In genomic region chr1:38134294-38134755, GRCh38 we compare ENCODE assay signal across 29 cellular contexts.
A peak's percentile ranks its signal among the peaks of the same experiment; 100 is the strongest.
DNase-seq lines count a peak whose midpoint lies in the region; ATAC-seq and TF ChIP-seq lines count a peak whose summit lies in the region.
"Had no signal": no experiment of that assay in that cellular context is flagged by ENCODE, and none has a peak within 500 bp of the region (broad histone marks: within the 10 kb centered on the region; RNA-seq: fewer than 3 reads in every experiment).

No MANE protein-coding gene starts in this region.

- TF ChIP-seq POLR2A in body of pancreas (IDR thresholded peaks at IDR 0.05) = no peak

- H3K79me2 ChIP-seq in GM23248 (ENCODE audit: insufficient read depth) = no peaks in the 10 kb centered on the region

- no peak overlapping the region for H3K4me2 ChIP-seq in GM23248 (ENCODE audit: unreplicated experiment)

- no peaks in the 10 kb centered on the region for H4K20me1 ChIP-seq in GM23248 (ENCODE audit: insufficient read depth)

- H3K27me3 ChIP-seq in GM23248 (replicated peaks; ENCODE audit: insufficient read depth) (peaks cover 19% of the 10 kb centered on the region), body of pancreas (no peaks in the 10 kb centered on the region)
- H3K27me3 ChIP-seq: ascending aorta, SJCRH30 had no signal

- H3K4me3 ChIP-seq in GM23248 (no peak overlapping the region), coronary artery (peak overlapping the region; percentile 33), body of pancreas (no peak overlapping the region)
- H3K4me3 ChIP-seq: esophagus squamous epithelium, left ventricle myocardium inferior, SJCRH30, upper lobe of right lung had no signal

- H3K27ac ChIP-seq in GM23248 (no peak overlapping the region), coronary artery (no peak overlapping the region), body of pancreas (no peak overlapping the region)
- H3K27ac ChIP-seq: 22Rv1, ascending aorta, esophagus squamous epithelium, foreskin keratinocyte, heart left ventricle, left ventricle myocardium inferior, upper lobe of right lung, VCaP had no signal

- no peak overlapping the region for H3K9ac ChIP-seq in GM23248

- in situ Hi-C loops in GM23248 (cut with MboI) = no loop called here

- H3F3A ChIP-seq in GM23248 (ENCODE audit: insufficient read depth) = peaks cover 6% of the 10 kb centered on the region; the same call in 1 of the 2 replicates

- peaks cover 17% of the 10 kb centered on the region for H3K4me1 ChIP-seq in GM23248 (ENCODE audit: insufficient read depth)
- no peaks in the 10 kb centered on the region for H3K4me1 ChIP-seq in body of pancreas
- H3K4me1 ChIP-seq: Caco-2 had no signal

- H3K36me3 ChIP-seq in GM23248 (ENCODE audit: low read depth) (no peaks in the 10 kb centered on the region), body of pancreas (replicated peaks in 1 of 2; ENCODE audit: insufficient read depth in 1 of 2, low read depth in 2 of 2) (no peaks in the 10 kb centered on the region)
- H3K36me3 ChIP-seq: ascending aorta, esophagus squamous epithelium, heart left ventricle, left ventricle myocardium inferior, SJCRH30, upper lobe of right lung had no signal

- WGBS in GM23248 (ENCODE audit: low coverage in 1 of 2, low lambda C conversion rate in 2 of 2, missing lambda C conversion rate in 2 of 2), 2 experiments = 2 to 6% methylated on average over 22 of the region's 22 CpGs
- WGBS in body of pancreas, 2 donors = 8 to 9% methylated on average over 22 of the region's 22 CpGs

- peak overlapping the region; percentile 21; the same call in 1 of the 2 replicates for H2AFZ ChIP-seq in GM23248

- TF ChIP-seq CTCF in coronary artery (IDR thresholded peaks at IDR 0.05) = no peak
- no peak for TF ChIP-seq CTCF in body of pancreas (IDR thresholded peaks at IDR 0.05)

- H3K9me2 ChIP-seq in GM23248 (ENCODE audit: insufficient read depth) = no peaks in the 10 kb centered on the region

- DNase-seq in NCI-H1092 (lab: John Stamatoyannopoulos, UW) (peak; percentile 5), NCI-H1092 treated with DMSO at 0.1 percent for 48 hours (lab: John Stamatoyannopoulos, UW) (no peak), GM23248 (peak; percentile 51), coronary artery (ENCODE audit: low spot score) (no peak), occipital lobe (lab: John Stamatoyannopoulos, UW) (peak; percentile 39), Right ventricle myocardium inferior (ENCODE audit: missing footprints) (no peak), body of pancreas (no peak)
- DNase-seq: activated CD4-positive, alpha-beta T cell treated with anti-CD3 and anti-CD28 coated beads for 48 hours; activated CD8-positive, alpha-beta memory T cell treated with anti-CD3 and anti-CD28 coated beads for 24 hours; activated naive CD8-positive, alpha-beta T cell treated with anti-CD3 and anti-CD28 coated beads for 36 hours; Caco-2; central memory CD4-positive, alpha-beta T cell; DMS79 treated with DMSO at 0.1 percent for 48 hours; esophagus squamous epithelium; foreskin keratinocyte; GF-D8; heart left ventricle; KG1; left ventricle myocardium inferior; NCI-H1417; NCI-H2081; NCI-H82; SJCRH30; T-helper 9 cell; upper lobe of right lung had no signal

- intact Hi-C loops in Right ventricle myocardium inferior (cut with DNase I) = no loop called here
- intact Hi-C loops in body of pancreas (cut with DNase I) = no loop called here

- no peaks in the 10 kb centered on the region for H3K9me3 ChIP-seq in GM23248 (ENCODE audit: low read depth)
- no peaks in the 10 kb centered on the region for H3K9me3 ChIP-seq in body of pancreas
- H3K9me3 ChIP-seq: ascending aorta, Caco-2, esophagus squamous epithelium, heart left ventricle, left ventricle myocardium inferior, SJCRH30, upper lobe of right lung had no signal

- no peak for ATAC-seq in HG03039 (IDR thresholded peaks at IDR 0.05; ENCODE audit: unreplicated experiment)
- no peak for ATAC-seq in Right ventricle myocardium inferior
- no peak for ATAC-seq in body of pancreas
- ATAC-seq: foreskin keratinocyte, upper lobe of right lung had no signal

Comparison
In these comparisons a context has a peak if more than half of its experiments do, and no peak if none do; other contexts are left out.
1. DNase-seq: peak in NCI-H1092 (single experiment), GM23248 (single experiment) and occipital lobe (single experiment); none in NCI-H1092 treated with DMSO at 0.1 percent for 48 hours (single experiment), coronary artery (single experiment), Right ventricle myocardium inferior (single experiment) and body of pancreas (0 of 4).